Comparison of ENCODE assay signal across 1 cellular context in the genomic region with DNA sequence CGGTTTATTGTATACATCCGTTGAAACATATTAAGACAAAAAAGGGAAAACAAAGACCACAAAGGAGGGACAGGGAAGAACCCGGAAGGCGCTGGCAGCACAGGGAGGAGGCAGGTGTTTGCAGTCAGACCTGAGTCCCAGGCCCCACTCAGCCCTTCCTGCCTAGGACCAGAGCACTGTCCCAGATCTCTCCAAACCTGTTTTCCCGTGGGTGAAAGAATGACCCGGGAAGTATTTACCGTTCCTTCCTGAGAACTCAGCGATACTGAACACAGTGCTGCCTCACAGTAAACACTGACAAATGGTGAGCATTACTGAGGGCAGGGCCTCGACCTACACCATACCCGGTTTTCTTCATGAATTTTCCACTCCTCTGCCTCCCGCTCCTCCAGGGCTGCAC.
A peak's percentile ranks its signal among the peaks of the same experiment; 100 is the strongest.
TF ChIP-seq lines count a peak whose summit lies in the region.

No MANE protein-coding gene starts in this region.

TF ChIP-seq in K562, 482 proteins besides CTCF, POLR2A, EP300 and RAD21:
- TF ChIP-seq IFI16 (CRISPR knock-in tag; IDR thresholded peaks at IDR 0.05) (no peak), NR2C1 (IDR thresholded peaks at IDR 0.05) (no peak), NR2C1 (tag; IDR thresholded peaks at IDR 0.05) (0 out of 2 replicates have a peak, but pooled peaks have one; percentile 54)
TF ChIP-seq in K562: peak in this region for 1.
